9 cellular contexts compared by ENCODE assay signal in the genomic region with DNA sequence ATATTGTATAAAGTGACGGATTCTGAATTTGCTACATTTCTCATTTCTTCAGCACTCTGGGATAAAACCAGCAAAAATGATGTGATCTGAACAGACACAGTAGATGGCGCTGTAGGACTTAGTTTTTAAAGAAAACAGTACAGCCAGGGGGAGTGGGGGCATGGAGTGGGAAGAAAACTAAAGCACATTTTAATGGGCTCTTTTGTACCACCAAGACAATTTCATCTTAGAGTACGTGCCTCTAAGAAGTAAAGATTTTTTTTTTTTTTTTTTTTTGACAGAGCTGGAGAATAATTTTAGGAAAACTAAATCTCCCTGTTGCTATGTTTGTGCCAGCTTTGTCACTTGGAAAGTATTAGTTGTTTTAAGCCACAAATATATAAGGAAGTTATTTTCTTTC.
DNase-seq lines count a peak whose midpoint lies in the region; ATAC-seq and TF ChIP-seq lines count a peak whose summit lies in the region.
"Had no signal": no experiment of that assay in that cellular context is flagged by ENCODE, and none has a peak within 500 bp of the region (broad histone marks: within the 10 kb centered on the region; RNA-seq: fewer than 3 reads in every experiment).

No MANE protein-coding gene starts in this region.

- no peaks in the 10 kb centered on the region for H3K36me3 ChIP-seq in gastroesophageal sphincter
- no peaks in the 10 kb centered on the region for H3K36me3 ChIP-seq in ovary
- H3K36me3 ChIP-seq in aorta (ENCODE audit: control insufficient read depth in 1 of 2, insufficient read depth in 2 of 2, low read length in 1 of 2) = no peaks in the 10 kb centered on the region

- no peak overlapping the region for H3K4me3 Mint-ChIP-seq in activated CD8-positive, alpha-beta T cell treated with anti-CD3 and anti-CD28 coated beads, Interleukin-2, amount 10 ng/mL, durations not matched to agents 7 days and 5 days
- H3K4me3 Mint-ChIP-seq: T-helper 1 cell treated with Interleukin-12 subunit alpha and Interleukin-12 subunit beta and Interleukin-4 antibody, amounts not matched to agents 30 μg/mL and 1 μg/mL, for 36 hours had no signal

- H3K4me3 ChIP-seq in gastroesophageal sphincter = no peak overlapping the region
- H3K4me3 ChIP-seq in ovary = no peak overlapping the region
- no peak overlapping the region for H3K4me3 ChIP-seq in aorta (ENCODE audit: low read length in 2 of 2)

- CTCF ChIA-PET in activated CD8-positive, alpha-beta T cell treated with anti-CD3 and anti-CD28 coated beads, Interleukin-2, amount 10 ng/mL, durations not matched to agents 7 days and 5 days (lab: Charles Lee) = interaction anchor here (0.7 to 4.4 kb wide), 21 partner anchors 9 to 1164 kb away, joined by 3 to 37 read pairs (median 4); a partner anchor contains a TSS

- no peaks in the 10 kb centered on the region for H3K9me3 Mint-ChIP-seq in activated CD8-positive, alpha-beta T cell treated with anti-CD3 and anti-CD28 coated beads, Interleukin-2, amount 10 ng/mL, durations not matched to agents 7 days and 5 days (ENCODE audit: insufficient read depth)
- H3K9me3 Mint-ChIP-seq: T-helper 1 cell treated with Interleukin-12 subunit alpha and Interleukin-12 subunit beta and Interleukin-4 antibody, amounts not matched to agents 30 μg/mL and 1 μg/mL, for 36 hours had no signal

- H3K27ac ChIP-seq in gastroesophageal sphincter (peak overlapping the region in 2 of 4 donors; percentile 80 to 84), ovary (peak overlapping the region in 1 of 2 donors; percentile 49), aorta (ENCODE audit: low read depth in 1 of 2, low read length in 2 of 2) (no peak overlapping the region)

- H3K4me1 Mint-ChIP-seq in activated CD8-positive, alpha-beta T cell treated with anti-CD3 and anti-CD28 coated beads, Interleukin-2, amount 10 ng/mL, durations not matched to agents 7 days and 5 days (ENCODE audit: low read depth) = no peaks in the 10 kb centered on the region

- ATAC-seq in activated CD8-positive, alpha-beta T cell treated with anti-CD3 and anti-CD28 coated beads, Interleukin-2, amount 10 ng/mL, durations not matched to agents 7 days and 5 days = peak; percentile 42
- peak; percentile 65 for ATAC-seq in gastroesophageal sphincter
- peak; percentile 85 for ATAC-seq in aorta (ENCODE audit: low FRiP score)
- ATAC-seq in GM18520 (IDR thresholded peaks at IDR 0.05; ENCODE audit: unreplicated experiment) = no peak

- TF ChIP-seq CTCF in gastroesophageal sphincter (IDR thresholded peaks at IDR 0.05) = peak; percentile 46 to 99 (median 86)
- peak; percentile 69 to 94 (median 94) for TF ChIP-seq CTCF in ovary (IDR thresholded peaks at IDR 0.05)

- H3K27ac Mint-ChIP-seq in activated CD8-positive, alpha-beta T cell treated with anti-CD3 and anti-CD28 coated beads, Interleukin-2, amount 10 ng/mL, durations not matched to agents 7 days and 5 days = no peak overlapping the region
- H3K27ac Mint-ChIP-seq: T-helper 1 cell treated with Interleukin-12 subunit alpha and Interleukin-12 subunit beta and Interleukin-4 antibody, amounts not matched to agents 30 μg/mL and 1 μg/mL, for 36 hours had no signal

- H3K36me3 Mint-ChIP-seq in activated CD8-positive, alpha-beta T cell treated with anti-CD3 and anti-CD28 coated beads, Interleukin-2, amount 10 ng/mL, durations not matched to agents 7 days and 5 days (ENCODE audit: low read depth) = no peaks in the 10 kb centered on the region

- no peak for TF ChIP-seq EP300 in gastroesophageal sphincter (IDR thresholded peaks at IDR 0.05)
- no peak for TF ChIP-seq EP300 in ovary (IDR thresholded peaks at IDR 0.05)

- DNase-seq in COLO668 (lab: John Stamatoyannopoulos, UW; ENCODE audit: unreplicated experiment) = peak; percentile 73
- DNase-seq in HPDE6-E6E7 (ENCODE audit: extremely low spot score) = peak; percentile 17
- DNase-seq in NCI-H748 treated with DMSO at 0.1 percent for 48 hours (lab: John Stamatoyannopoulos, UW) = peak; percentile 62
- peak; percentile 68 for DNase-seq in activated CD8-positive, alpha-beta T cell treated with anti-CD3 and anti-CD28 coated beads, Interleukin-2, amount 10 ng/mL, durations not matched to agents 7 days and 5 days
- peak; percentile 62 to 91 (median 80) for DNase-seq in ovary
- DNase-seq in aorta = peak in 1 of 2 donors; percentile 67

- TF ChIP-seq POLR2A in gastroesophageal sphincter (IDR thresholded peaks at IDR 0.05) = no peak
- TF ChIP-seq POLR2A in ovary (IDR thresholded peaks at IDR 0.05) = no peak

- H3K27me3 Mint-ChIP-seq in activated CD8-positive, alpha-beta T cell treated with anti-CD3 and anti-CD28 coated beads, Interleukin-2, amount 10 ng/mL, durations not matched to agents 7 days and 5 days (ENCODE audit: low read depth) = peaks cover 7% of the 10 kb centered on the region

- peaks cover 23 to 52% (median 33%) of the 10 kb centered on the region in 3 donors for H3K4me1 ChIP-seq in gastroesophageal sphincter
- H3K4me1 ChIP-seq in ovary (ENCODE audit: insufficient read depth) = peaks cover 14% of the 10 kb centered on the region
- peaks cover 10% of the 10 kb centered on the region in 2 donors for H3K4me1 ChIP-seq in aorta (ENCODE audit: control insufficient read depth in 1 of 2, insufficient read depth in 2 of 2, low read length in 2 of 2)

- POLR2A ChIA-PET in activated CD8-positive, alpha-beta T cell treated with anti-CD3 and anti-CD28 coated beads, Interleukin-2, amount 10 ng/mL, durations not matched to agents 7 days and 5 days (lab: Charles Lee) = interaction anchor here (0.8 kb wide), 1 partner anchor 873 kb away, joined by 3 read pairs; no protein-coding TSS in a partner anchor

- no peaks in the 10 kb centered on the region for H3K27me3 ChIP-seq in gastroesophageal sphincter
- no peaks in the 10 kb centered on the region for H3K27me3 ChIP-seq in ovary
- H3K27me3 ChIP-seq in aorta (ENCODE audit: control insufficient read depth in 1 of 2, insufficient read depth in 2 of 2, low read length in 1 of 2) = no peaks in the 10 kb centered on the region

- intact Hi-C loops in ovary (cut with DNase I) = loop anchor here in 3 of 4 donors (5.0 to 10.0 kb wide), 3 partner anchors 301 to 713 kb away; no protein-coding TSS in a partner anchor
- intact Hi-C loops in aorta (cut with DNase I) = loop anchor here (5.0 to 10.0 kb wide), 6 partner anchors 288 to 873 kb away; no protein-coding TSS in a partner anchor

- H3K9me3 ChIP-seq in gastroesophageal sphincter (no peaks in the 10 kb centered on the region), ovary (no peaks in the 10 kb centered on the region), aorta (ENCODE audit: control insufficient read depth, low read length) (no peaks in the 10 kb centered on the region)

- 0 to 12% methylated on average over 3 of the region's 3 CpGs for WGBS in gastroesophageal sphincter (ENCODE audit: low coverage in 1 of 2), 2 donors
- 6 to 7% (median 6%) methylated on average over 3 of the region's 3 CpGs for WGBS in ovary, 3 donors
- WGBS in aorta, 2 donors = 1 to 3% methylated on average over 3 of the region's 3 CpGs
